Comparison of ENCODE assay signal across 22 cellular contexts in genomic region chr15:53462631-53463030, GRCh38.
"Had no signal": no experiment of that assay in that cellular context is flagged by ENCODE, and none has a peak within 500 bp of the region (broad histone marks: within the 10 kb centered on the region; RNA-seq: fewer than 3 reads in every experiment).

No MANE protein-coding gene starts in this region.

- ATAC-seq: activated CD4-positive, alpha-beta T cell treated with anti-CD3 and anti-CD28 coated beads for 36 hours; activated T-helper 17 cell treated with anti-CD3 and anti-CD28 coated beads, Interleukin-2, amount 50 U/mL, for 72 hours; PC-3 had no signal

- DNase-seq: activated CD4-positive, alpha-beta memory T cell treated with anti-CD3 and anti-CD28 coated beads, Interleukin-2, amount 10 ng/mL, durations not matched to agents 7 days and 5 days; activated CD4-positive, alpha-beta T cell treated with anti-CD3 and anti-CD28 coated beads for 36 hours; activated CD4-positive, alpha-beta T cell treated with anti-CD3 and anti-CD28 coated beads, Interleukin-2, amount 50 U/mL, for 1 hour; activated CD4-positive, CD25-positive, alpha-beta regulatory T cell; activated gamma-delta T cell; activated naive CD4-positive, alpha-beta T cell treated with anti-CD3 and anti-CD28 coated beads for 36 hours; activated T-cell treated with anti-CD3 and anti-CD28 coated beads for 4 hours; activated T-cell treated with anti-CD3 and anti-CD28 coated beads, Interleukin-2, amount 50 U/mL, for 48 hours; amygdala; Karpas-422; MM.1S; NCI-H1105; NCI-H1436 treated with DMSO at 0.1 percent for 48 hours; NCI-H187; NCI-H2081; NCI-H446 treated with DMSO at 0.1 percent for 48 hours; NCI-H524 treated with DMSO at 0.1 percent for 48 hours; NK-92 treated with Interleukin-12 subunit alpha and Interleukin-12 subunit beta, amount 100 ng/mL, for 24 hours; PC-3; SHP77 treated with DMSO at 0.1 percent for 48 hours had no signal

- H3K27ac ChIP-seq: VCaP had no signal
